ENCODE assay signal across 15 cellular contexts in genomic region chr14:74270382-74271177, GRCh38. TPM values are rescaled to one million over a fixed set of nuclear protein-coding genes. Genes with fewer than 3 reads are reported as not detected.
A peak's percentile ranks its signal among the peaks of the same experiment; 100 is the strongest.
DNase-seq lines count a peak whose midpoint lies in the region; TF ChIP-seq lines count a peak whose summit lies in the region.
"Not testable (repeated sequence)": the region's sequence is repeated elsewhere in the genome, so short reads cannot be mapped to it uniquely, and the experiment has no call there.
"Had no signal": no experiment of that assay in that cellular context is flagged by ENCODE, and none has a peak within 500 bp of the region (broad histone marks: within the 10 kb centered on the region; RNA-seq: fewer than 3 reads in every experiment).

No MANE protein-coding gene starts in this region.

- not testable (repeated sequence) for H3K27me3 ChIP-seq in SJSA1 (replicated peaks); osteoblast (ENCODE audit: insufficient read depth, low read length)

- DNase-seq in EL (peak; percentile 88), LoVo (ENCODE audit: low spot score) (peak; percentile 30), SJSA1 (ENCODE audit: low read depth in 1 of 2, low spot score in 2 of 2) (peak; percentile 72 to 75), astrocyte of the hippocampus (ENCODE audit: low read depth, low spot score) (peak; percentile 61), epithelial cell of prostate (ENCODE audit: low read depth, low spot score) (peak; percentile 37), hippocampal formation (lab: John Stamatoyannopoulos, UW) (peak; percentile 46 to 58)
- DNase-seq in osteoblast (ENCODE audit: insufficient read length, low spot score, missing footprints) = not testable (repeated sequence)

- not testable (repeated sequence) for H4K20me1 ChIP-seq in osteoblast (ENCODE audit: insufficient read depth, low read length)

- H3K4me2 ChIP-seq in osteoblast (ENCODE audit: insufficient read depth, low read length) = peak overlapping the region; percentile 30

- not testable (repeated sequence) for H3K9me3 ChIP-seq in SJSA1 (replicated peaks); osteoblast (ENCODE audit: low read depth, low read length)

- H3K4me3 ChIP-seq in SJSA1; osteoblast (ENCODE audit: insufficient read depth, low read length): not testable (repeated sequence)

- peak overlapping the region; percentile 52 for H3K27ac ChIP-seq in SJSA1
- not testable (repeated sequence) for H3K27ac ChIP-seq in epithelial cell of prostate; osteoblast (ENCODE audit: low read depth, low read length)

- H3K36me3 ChIP-seq in SJSA1; osteoblast (ENCODE audit: insufficient read depth, low read length): not testable (repeated sequence)

- H3K79me2 ChIP-seq in osteoblast (ENCODE audit: insufficient read depth, low read length) = not testable (repeated sequence)

- TF ChIP-seq CTCF in osteoblast (IDR thresholded peaks at IDR 0.05; ENCODE audit: extremely low read depth, low read depth, low read length) = not testable (repeated sequence)

- not testable (repeated sequence) for H2AFZ ChIP-seq in osteoblast (ENCODE audit: low read length)

- not testable (repeated sequence) for H3K4me1 ChIP-seq in SJSA1 (replicated peaks)
- H3K4me1 ChIP-seq in osteoblast (ENCODE audit: insufficient read depth, low read length) = peaks cover 18% of the 10 kb centered on the region

RNA-seq across cellular contexts. Expression of gene VSX2, which starts 31.3 kb away (rescaled TPM):
- total RNA-seq in SJSA1 (2014; rRNA removed; shearing (Covaris generic)) = not detected in 2 replicates
- not detected in 2 replicates for total RNA-seq in osteoblast
- total RNA-seq: activated CD4-positive, alpha-beta T cell treated with anti-CD3 and anti-CD28 coated beads for 36 hours; activated naive CD8-positive, alpha-beta T cell treated with anti-CD3 and anti-CD28 coated beads for 36 hours; CD4-positive, CD25-positive, alpha-beta regulatory T cell; endodermal cell; lower lobe of right lung; naive thymus-derived CD4-positive, alpha-beta T cell; prostate gland; thoracic aorta had no signal

RNA-seq across cellular contexts. Expression of gene ABCD4, which starts 32.2 kb away (rescaled TPM):
- 11.1 and 12.3 TPM in 2 replicates for total RNA-seq in SJSA1 (2014; rRNA removed; shearing (Covaris generic))
- total RNA-seq in osteoblast = 35.7 and 38.7 TPM in 2 replicates
